ENCODE assay signal across 25 cellular contexts in the genomic region with DNA sequence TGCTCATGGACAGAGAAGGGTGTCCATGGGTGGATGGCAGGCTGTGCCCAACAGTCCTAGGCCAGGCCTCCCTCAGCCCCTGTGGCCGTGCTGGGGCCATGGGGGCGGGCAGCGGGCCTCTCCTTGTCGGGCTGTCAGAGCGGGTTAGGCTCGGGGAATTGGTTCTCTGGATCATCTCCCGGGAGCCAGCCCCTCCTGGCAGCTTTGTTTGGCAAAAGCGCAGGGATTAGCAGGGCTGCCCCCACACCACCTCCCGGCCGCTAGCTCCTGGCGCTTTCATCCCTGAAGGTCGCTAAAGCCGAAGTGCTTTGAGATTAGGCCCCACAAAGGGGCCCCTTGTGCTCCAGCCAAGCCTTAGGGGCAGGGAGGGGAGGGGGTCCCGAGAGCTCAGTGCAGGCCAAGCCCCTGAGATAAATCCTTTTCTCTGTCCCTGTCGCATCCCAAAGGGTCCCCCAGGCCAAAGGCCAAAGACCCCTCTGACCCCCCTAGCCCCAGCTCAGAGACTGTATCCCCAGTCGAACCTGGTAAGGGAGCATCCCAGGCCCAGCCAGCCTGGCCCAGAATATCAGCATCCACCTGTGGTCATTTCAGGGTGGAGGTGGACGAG. TPM values are rescaled to one million over a fixed set of nuclear protein-coding genes. Genes with fewer than 3 reads are reported as not detected.
"Had no signal": no experiment of that assay in that cellular context is flagged by ENCODE, and none has a peak within 500 bp of the region (broad histone marks: within the 10 kb centered on the region; RNA-seq: fewer than 3 reads in every experiment).

No MANE protein-coding gene starts in this region.

- H3K4me1 Mint-ChIP-seq: activated CD4-positive, alpha-beta T cell treated with anti-CD3 and anti-CD28 coated beads, Interleukin-2, amount 10 ng/mL, durations not matched to agents 7 days and 5 days; activated T-helper 17 cell treated with anti-CD3 and anti-CD28 coated beads, Interleukin-2, amount 50 U/mL, for 72 hours; central memory CD8-positive, alpha-beta T cell; naive thymus-derived CD8-positive, alpha-beta T cell had no signal

- ATAC-seq: activated T-helper 17 cell treated with anti-CD3 and anti-CD28 coated beads, Interleukin-2, amount 50 U/mL, for 72 hours; heart right ventricle; left lung; naive thymus-derived CD8-positive, alpha-beta T cell; SK-N-SH treated with all-trans-retinoic acid at 6 μM for 48 hours; upper lobe of right lung had no signal

- H3K36me3 Mint-ChIP-seq: activated naive CD8-positive, alpha-beta T cell; mesothelial cell of epicardium; naive thymus-derived CD8-positive, alpha-beta T cell had no signal

- H3K36me3 ChIP-seq: heart right ventricle, left lung, ovary, sigmoid colon, thyroid gland, upper lobe of right lung had no signal

- H3K27me3 ChIP-seq: ovary, thyroid gland had no signal

- H3K27ac Mint-ChIP-seq: activated CD4-positive, alpha-beta T cell treated with anti-CD3 and anti-CD28 coated beads, Interleukin-2, amount 10 ng/mL, durations not matched to agents 7 days and 5 days; activated naive CD8-positive, alpha-beta T cell; activated T-cell treated with anti-CD3 and anti-CD28 coated beads, Interleukin-2, amount 50 U/mL, for 24 hours; activated T-helper 17 cell treated with anti-CD3 and anti-CD28 coated beads, Interleukin-2, amount 50 U/mL, for 72 hours; mesothelial cell of epicardium; naive thymus-derived CD8-positive, alpha-beta T cell; stimulated activated naive CD8-positive, alpha-beta T cell treated with anti-CD3 and anti-CD28 coated beads, Interleukin-15, Interleukin-2, amounts not matched to agents 100 ng/mL and 50 ng/mL, for 24 hours had no signal

- H3K9me3 Mint-ChIP-seq: activated CD4-positive, alpha-beta T cell treated with anti-CD3 and anti-CD28 coated beads, Interleukin-2, amount 10 ng/mL, durations not matched to agents 7 days and 5 days; activated T-cell treated with anti-CD3 and anti-CD28 coated beads, Interleukin-2, amount 50 U/mL, for 24 hours; activated T-helper 17 cell treated with anti-CD3 and anti-CD28 coated beads, Interleukin-2, amount 50 U/mL, for 72 hours; central memory CD8-positive, alpha-beta T cell; mesothelial cell of epicardium; naive thymus-derived CD8-positive, alpha-beta T cell; stimulated activated naive CD8-positive, alpha-beta T cell treated with anti-CD3 and anti-CD28 coated beads, Interleukin-15, Interleukin-2, amounts not matched to agents 100 ng/mL and 50 ng/mL, for 24 hours had no signal

- H3K9me3 ChIP-seq: heart right ventricle, left lung, ovary, sigmoid colon, thyroid gland, upper lobe of right lung had no signal

- H3K27ac ChIP-seq: coronary artery, heart right ventricle, left lung, ovary, sigmoid colon, thyroid gland, upper lobe of right lung had no signal

- H3K4me3 Mint-ChIP-seq: activated CD4-positive, alpha-beta T cell treated with anti-CD3 and anti-CD28 coated beads, Interleukin-2, amount 10 ng/mL, durations not matched to agents 7 days and 5 days; activated naive CD8-positive, alpha-beta T cell; activated T-cell treated with anti-CD3 and anti-CD28 coated beads, Interleukin-2, amount 50 U/mL, for 24 hours; activated T-helper 17 cell treated with anti-CD3 and anti-CD28 coated beads, Interleukin-2, amount 50 U/mL, for 72 hours; central memory CD8-positive, alpha-beta T cell; mesothelial cell of epicardium; naive thymus-derived CD8-positive, alpha-beta T cell; stimulated activated naive CD8-positive, alpha-beta T cell treated with anti-CD3 and anti-CD28 coated beads, Interleukin-15, Interleukin-2, amounts not matched to agents 100 ng/mL and 50 ng/mL, for 24 hours had no signal

- DNase-seq: activated CD4-positive, alpha-beta T cell treated with anti-CD3 and anti-CD28 coated beads, Interleukin-2, amount 10 ng/mL, durations not matched to agents 7 days and 5 days; activated CD4-positive, CD25-positive, alpha-beta regulatory T cell treated with anti-CD3 and anti-CD28 coated beads, Interleukin-2, amount 50 U/mL, for 72 hours; activated CD8-positive, alpha-beta memory T cell treated with anti-CD3 and anti-CD28 coated beads for 24 hours; activated CD8-positive, alpha-beta memory T cell treated with anti-CD3 and anti-CD28 coated beads, Interleukin-2, amount 50 U/mL, for 4 hours; activated naive CD4-positive, alpha-beta T cell; activated T-cell treated with anti-CD3 and anti-CD28 coated beads, Interleukin-2, amount 50 U/mL, for 24 hours; heart right ventricle; ovary; sigmoid colon; stimulated activated CD4-positive, alpha-beta T cell treated with anti-CD3 and anti-CD28 coated beads, Interleukin-4, amount 100 ng/mL, for 24 hours; substantia nigra; thyroid gland; upper lobe of right lung had no signal

- H3K4me3 ChIP-seq: coronary artery, heart right ventricle, left lung, ovary, sigmoid colon, thyroid gland, upper lobe of right lung had no signal

- H3K4me1 ChIP-seq: heart right ventricle, left lung, sigmoid colon, thyroid gland, upper lobe of right lung had no signal

RNA-seq across cellular contexts. Expression of a gene that starts 9.8 kb away (rescaled TPM):
- total RNA-seq: epithelial cell of proximal tubule; fibroblast of villous mesenchyme; heart right ventricle; left lung; lung microvascular endothelial cell; mesothelial cell of epicardium; naive thymus-derived CD8-positive, alpha-beta T cell; ovary; sigmoid colon; thyroid gland; upper lobe of right lung had no signal
- polyA plus RNA-seq: heart right ventricle; naive thymus-derived CD8-positive, alpha-beta T cell; ovary; sigmoid colon had no signal
